23 cellular contexts compared by ENCODE assay signal in genomic region chr4:163600731-163601130, GRCh38.
DNase-seq lines count a peak whose midpoint lies in the region; ATAC-seq and TF ChIP-seq lines count a peak whose summit lies in the region.
"Had no signal": no experiment of that assay in that cellular context is flagged by ENCODE, and none has a peak within 500 bp of the region (broad histone marks: within the 10 kb centered on the region; RNA-seq: fewer than 3 reads in every experiment).

No MANE protein-coding gene starts in this region.

- intact Hi-C loops in left cardiac atrium (cut with DNase I): no loop called here

- DNase-seq in SKM-1 treated with dmso at 0.1 percent for 144 hours (lab: John Stamatoyannopoulos, UW; ENCODE audit: unreplicated experiment) (peak; percentile 45), SKM-1 (lab: John Stamatoyannopoulos, UW; ENCODE audit: unreplicated experiment) (no peak), NOMO-1 treated with dmso at 0.1 percent for 144 hours (lab: John Stamatoyannopoulos, UW; ENCODE audit: unreplicated experiment) (peak; percentile 87), osteocyte (ENCODE audit: extremely low spot score, unreplicated experiment) (no peak), left cardiac atrium (no peak)
- DNase-seq in effector CD4-positive, alpha-beta T cell: no peak
- DNase-seq: 8988T; activated CD4-positive, alpha-beta T cell treated with anti-CD3 and anti-CD28 coated beads, Interleukin-2, amount 10 ng/mL, durations not matched to agents 24 days and 14 days; activated T-cell treated with anti-CD3 and anti-CD28 coated beads, Interleukin-2, amount 50 U/mL, for 4 hours; Caco-2; cerebellar nuclear complex; gastrocnemius medialis; GF-D8; NCI-H1436; NCI-H510A; nephron progenitor cell; right cardiac atrium; RPMI8226; T-helper 9 cell; uterus had no signal

- H3K27me3 Mint-ChIP-seq in stimulated activated memory B cell treated with anti-CD40 and anti-IgM and Interleukin-4, amounts not matched to agents 10 μg/mL and 1 μg/mL and 100 μg/mL, for 72 hours: no peaks in the 10 kb centered on the region
- H3K27me3 Mint-ChIP-seq in osteocyte (ENCODE audit: unreplicated experiment): peaks cover 8% of the 10 kb centered on the region
- H3K27me3 Mint-ChIP-seq: activated CD4-positive, alpha-beta T cell treated with anti-CD3 and anti-CD28 coated beads, Interleukin-2, amount 10 ng/mL, durations not matched to agents 24 days and 14 days had no signal

- peak overlapping the region; percentile 90 for H3K27ac Mint-ChIP-seq in stimulated activated memory B cell treated with anti-CD40 and anti-IgM and Interleukin-4, amounts not matched to agents 10 μg/mL and 1 μg/mL and 100 μg/mL, for 72 hours
- no peak overlapping the region for H3K27ac Mint-ChIP-seq in osteocyte (ENCODE audit: unreplicated experiment)
- H3K27ac Mint-ChIP-seq: activated CD4-positive, alpha-beta T cell treated with anti-CD3 and anti-CD28 coated beads, Interleukin-2, amount 10 ng/mL, durations not matched to agents 24 days and 14 days; nephron progenitor cell; stimulated activated effector memory CD8-positive, alpha-beta T cell treated with anti-CD3 and anti-CD28 coated beads, Interleukin-12 subunit alpha, Interleukin-12 subunit beta, amount 100 ng/mL, for 72 hours had no signal

- no peak for TF ChIP-seq CTCF in osteocyte (IDR thresholded peaks at IDR 0.05)

- peaks cover 65% of the 10 kb centered on the region for H3K4me1 Mint-ChIP-seq in stimulated activated memory B cell treated with anti-CD40 and anti-IgM and Interleukin-4, amounts not matched to agents 10 μg/mL and 1 μg/mL and 100 μg/mL, for 72 hours
- H3K4me1 Mint-ChIP-seq in osteocyte (ENCODE audit: unreplicated experiment): no peaks in the 10 kb centered on the region
- H3K4me1 Mint-ChIP-seq: activated CD4-positive, alpha-beta T cell treated with anti-CD3 and anti-CD28 coated beads, Interleukin-2, amount 10 ng/mL, durations not matched to agents 24 days and 14 days; nephron progenitor cell; stimulated activated effector memory CD8-positive, alpha-beta T cell treated with anti-CD3 and anti-CD28 coated beads, Interleukin-12 subunit alpha, Interleukin-12 subunit beta, amount 100 ng/mL, for 72 hours had no signal

- peak overlapping the region; percentile 62 for H3K4me3 Mint-ChIP-seq in stimulated activated memory B cell treated with anti-CD40 and anti-IgM and Interleukin-4, amounts not matched to agents 10 μg/mL and 1 μg/mL and 100 μg/mL, for 72 hours
- no peak overlapping the region for H3K4me3 Mint-ChIP-seq in osteocyte (ENCODE audit: unreplicated experiment)
- H3K4me3 Mint-ChIP-seq: activated CD4-positive, alpha-beta T cell treated with anti-CD3 and anti-CD28 coated beads, Interleukin-2, amount 10 ng/mL, durations not matched to agents 24 days and 14 days; activated T-cell treated with anti-CD3 and anti-CD28 coated beads, Interleukin-2, amount 50 U/mL, for 4 hours; nephron progenitor cell; stimulated activated effector memory CD8-positive, alpha-beta T cell treated with anti-CD3 and anti-CD28 coated beads, Interleukin-12 subunit alpha, Interleukin-12 subunit beta, amount 100 ng/mL, for 72 hours had no signal

- peak; percentile 57 for ATAC-seq in HG03025 (IDR thresholded peaks at IDR 0.05; ENCODE audit: low FRiP score, unreplicated experiment)
- ATAC-seq in stimulated activated memory B cell treated with anti-CD40 and anti-IgM and Interleukin-4, amounts not matched to agents 10 μg/mL and 1 μg/mL and 100 μg/mL, for 72 hours: peak; percentile 83
- no peak for ATAC-seq in left cardiac atrium
- ATAC-seq: activated T-cell treated with anti-CD3 and anti-CD28 coated beads, Interleukin-2, amount 50 U/mL, for 4 hours; gastrocnemius medialis; stimulated activated effector memory CD8-positive, alpha-beta T cell treated with anti-CD3 and anti-CD28 coated beads, Interleukin-12 subunit alpha, Interleukin-12 subunit beta, amount 100 ng/mL, for 72 hours had no signal

- H3K36me3 Mint-ChIP-seq in stimulated activated memory B cell treated with anti-CD40 and anti-IgM and Interleukin-4, amounts not matched to agents 10 μg/mL and 1 μg/mL and 100 μg/mL, for 72 hours: peaks cover 5% of the 10 kb centered on the region
- H3K36me3 Mint-ChIP-seq in osteocyte (ENCODE audit: unreplicated experiment): no peaks in the 10 kb centered on the region
- H3K36me3 Mint-ChIP-seq: stimulated activated effector memory CD8-positive, alpha-beta T cell treated with anti-CD3 and anti-CD28 coated beads, Interleukin-12 subunit alpha, Interleukin-12 subunit beta, amount 100 ng/mL, for 72 hours had no signal

- peaks cover 3% of the 10 kb centered on the region for H3K9me3 Mint-ChIP-seq in stimulated activated memory B cell treated with anti-CD40 and anti-IgM and Interleukin-4, amounts not matched to agents 10 μg/mL and 1 μg/mL and 100 μg/mL, for 72 hours
- H3K9me3 Mint-ChIP-seq in osteocyte (ENCODE audit: unreplicated experiment): no peaks in the 10 kb centered on the region
- H3K9me3 Mint-ChIP-seq: activated CD4-positive, alpha-beta T cell treated with anti-CD3 and anti-CD28 coated beads, Interleukin-2, amount 10 ng/mL, durations not matched to agents 24 days and 14 days; activated T-cell treated with anti-CD3 and anti-CD28 coated beads, Interleukin-2, amount 50 U/mL, for 4 hours; nephron progenitor cell; stimulated activated effector memory CD8-positive, alpha-beta T cell treated with anti-CD3 and anti-CD28 coated beads, Interleukin-12 subunit alpha, Interleukin-12 subunit beta, amount 100 ng/mL, for 72 hours had no signal

Comparison
In these comparisons a context has a peak if more than half of its experiments do, and no peak if none do; other contexts are left out.
1. DNase-seq: peak in SKM-1 treated with dmso at 0.1 percent for 144 hours (single experiment) and NOMO-1 treated with dmso at 0.1 percent for 144 hours (single experiment); none in SKM-1 (single experiment), osteocyte (single experiment), left cardiac atrium (single experiment) and effector CD4-positive, alpha-beta T cell (single experiment).
2. ATAC-seq: peak in HG03025 (single experiment) and stimulated activated memory B cell treated with anti-CD40 and anti-IgM and Interleukin-4, amounts not matched to agents 10 μg/mL and 1 μg/mL and 100 μg/mL, for 72 hours (single experiment); none in left cardiac atrium (0 of 2).